Comparison of ENCODE assay signal across 10 cellular contexts in the genomic region with DNA sequence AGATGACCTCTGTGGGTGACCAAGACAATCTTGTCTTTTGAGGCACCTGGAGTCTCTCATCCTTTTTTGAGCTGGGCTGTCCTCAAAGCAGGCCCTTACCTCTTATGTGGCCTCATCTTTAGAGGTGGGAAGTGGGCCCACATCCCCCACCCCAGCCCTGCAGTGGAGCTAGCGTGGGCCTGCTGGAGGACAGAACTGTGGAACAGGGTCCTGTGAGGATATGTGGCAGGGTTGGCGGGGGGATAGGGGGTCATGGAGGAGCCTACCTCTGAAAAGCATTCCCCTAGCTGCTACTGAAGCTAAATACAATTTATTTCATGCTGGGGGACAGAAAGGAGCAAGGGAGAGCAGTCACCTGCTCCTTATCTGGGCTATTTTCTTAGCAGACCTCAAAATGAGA. TPM values are rescaled to one million over a fixed set of nuclear protein-coding genes. Genes with fewer than 3 reads are reported as not detected.
DNase-seq lines count a peak whose midpoint lies in the region; ATAC-seq and TF ChIP-seq lines count a peak whose summit lies in the region.
"Had no signal": no experiment of that assay in that cellular context is flagged by ENCODE, and none has a peak within 500 bp of the region (broad histone marks: within the 10 kb centered on the region; RNA-seq: fewer than 3 reads in every experiment).

No MANE protein-coding gene starts in this region.

- H3K4me1 ChIP-seq in SK-N-SH (ENCODE audit: control insufficient read depth in 1 of 2, insufficient read depth in 2 of 2, low read depth in 1 of 2, low read length in 1 of 2) (peaks cover 0 to 23% of the 10 kb centered on the region in 2 experiments; a peak in 1 of 4 replicates), right lobe of liver (peaks cover 0 to 48% (median 22%) of the 10 kb centered on the region in 4 donors), tibial nerve (peaks cover 0 to 37% (median 16%) of the 10 kb centered on the region in 4 donors)

- intact Hi-C loops in right lobe of liver (cut with DNase I), result no loop called here

- TF ChIP-seq CTCF in SK-N-SH (IDR thresholded peaks at IDR 0.05) (no peak), right lobe of liver (IDR thresholded peaks at IDR 0.05) (no peak), tibial nerve (IDR thresholded peaks at IDR 0.05) (no peak)

- 100% methylated on average over 2 of the region's 2 CpGs for WGBS in SK-N-SH (ENCODE audit: low lambda C conversion rate)
- 86% methylated on average over 1 of the region's 2 CpGs for WGBS in right lobe of liver (ENCODE audit: insufficient coverage, low coverage, low lambda C conversion rate, missing lambda C conversion rate)
- 86 to 100% methylated on average over 2 of the region's 2 CpGs for WGBS in tibial nerve, 2 donors

- no peaks in the 10 kb centered on the region for H3K9me3 ChIP-seq in SK-N-SH
- no peaks in the 10 kb centered on the region for H3K9me3 ChIP-seq in right lobe of liver
- H3K9me3 ChIP-seq in tibial nerve, result no peaks in the 10 kb centered on the region
- H3K9me3 ChIP-seq: left lung had no signal

- TF ChIP-seq POLR2A in right lobe of liver (IDR thresholded peaks at IDR 0.05) (no peak), tibial nerve (IDR thresholded peaks at IDR 0.05) (no peak)

- no peak overlapping the region for H2AFZ ChIP-seq in SK-N-SH (ENCODE audit: low read depth)

- no peaks in the 10 kb centered on the region for H3K27me3 Mint-ChIP-seq in activated CD4-positive, alpha-beta memory T cell treated with anti-CD3 and anti-CD28 coated beads, Interleukin-2, amount 10 ng/mL, durations not matched to agents 7 days and 5 days
- H3K27me3 Mint-ChIP-seq: CD4-positive, CD25-positive, alpha-beta regulatory T cell had no signal

- peaks cover 30% of the 10 kb centered on the region for H3F3A ChIP-seq in SK-N-SH (replicated peaks; ENCODE audit: insufficient read depth)

- H3K4me2 ChIP-seq in SK-N-SH, result no peak overlapping the region

- H3K27me3 ChIP-seq in SK-N-SH (ENCODE audit: insufficient read depth) (no peaks in the 10 kb centered on the region), right lobe of liver (no peaks in the 10 kb centered on the region), tibial nerve (no peaks in the 10 kb centered on the region)
- H3K27me3 ChIP-seq: left lung had no signal

- no peaks in the 10 kb centered on the region for H3K79me2 ChIP-seq in SK-N-SH (ENCODE audit: insufficient read depth)

- H3K4me3 Mint-ChIP-seq in activated CD4-positive, alpha-beta memory T cell treated with anti-CD3 and anti-CD28 coated beads, Interleukin-2, amount 10 ng/mL, durations not matched to agents 7 days and 5 days, result no peak overlapping the region

- no peak overlapping the region for H3K27ac Mint-ChIP-seq in activated CD4-positive, alpha-beta memory T cell treated with anti-CD3 and anti-CD28 coated beads, Interleukin-2, amount 10 ng/mL, durations not matched to agents 7 days and 5 days

- no peaks in the 10 kb centered on the region for H4K20me1 ChIP-seq in SK-N-SH (ENCODE audit: insufficient read depth)

- H3K9me2 ChIP-seq in SK-N-SH, result no peaks in the 10 kb centered on the region

- DNase-seq in SK-N-SH (no peak), right lobe of liver (no peak), tibial nerve (ENCODE audit: low spot score in 2 of 2) (no peak), NCI-H2227 (lab: John Stamatoyannopoulos, UW; ENCODE audit: unreplicated experiment) (no peak)
- no peak for DNase-seq in activated CD4-positive, alpha-beta memory T cell treated with anti-CD3 and anti-CD28 coated beads, Interleukin-2, amount 10 ng/mL, durations not matched to agents 7 days and 5 days
- DNase-seq: 8988T; CD4-positive, CD25-positive, alpha-beta regulatory T cell had no signal

- POLR2A ChIA-PET in SK-N-SH (lab: Yijun Ruan, JAX), result interaction anchor here (0.6 to 1.8 kb wide), 4 partner anchors 9 to 64 kb away, joined by 3 to 12 read pairs (median 6); a partner anchor contains a TSS
- POLR2A ChIA-PET in activated CD4-positive, alpha-beta memory T cell treated with anti-CD3 and anti-CD28 coated beads, Interleukin-2, amount 10 ng/mL, durations not matched to agents 7 days and 5 days (lab: Charles Lee), result interaction anchor here (1.2 to 1.4 kb wide), 2 partner anchors 9 to 18 kb away, joined by 5 to 6 read pairs; a partner anchor contains a TSS

- TF ChIP-seq EP300 in SK-N-SH (IDR thresholded peaks at IDR 0.05; ENCODE audit: borderline replicate concordance in 1 of 2, low read depth in 1 of 2, low read length in 1 of 2), result no peak
- no peak for TF ChIP-seq EP300 in tibial nerve (IDR thresholded peaks at IDR 0.05)

- CTCF ChIA-PET in SK-N-SH (lab: Yijun Ruan, JAX), result interaction anchor here (0.7 to 12.3 kb wide), 11 partner anchors 8 to 136 kb away, joined by 3 to 96 read pairs (median 6); a partner anchor contains a TSS
- CTCF ChIA-PET in activated CD4-positive, alpha-beta memory T cell treated with anti-CD3 and anti-CD28 coated beads, Interleukin-2, amount 10 ng/mL, durations not matched to agents 7 days and 5 days (lab: Charles Lee), result interaction anchor here (0.9 to 6.5 kb wide), 3 partner anchors 8 to 18 kb away, joined by 3 to 57 read pairs (median 5); a partner anchor contains a TSS

- H3K36me3 ChIP-seq in SK-N-SH (replicated peaks in 1 of 2; ENCODE audit: control insufficient read depth in 1 of 2, insufficient read depth in 2 of 2, low read length in 1 of 2) (peaks cover 19 to 28% of the 10 kb centered on the region in 2 experiments), right lobe of liver (peaks cover 0 to 26% (median 15%) of the 10 kb centered on the region in 4 donors), tibial nerve (peaks cover 0 to 31% (median 11%) of the 10 kb centered on the region in 3 donors)

- TF ChIP-seq RAD21 in SK-N-SH (IDR thresholded peaks at IDR 0.05; ENCODE audit: low read length), result no peak

- no peaks in the 10 kb centered on the region for H3K9me3 Mint-ChIP-seq in activated CD4-positive, alpha-beta memory T cell treated with anti-CD3 and anti-CD28 coated beads, Interleukin-2, amount 10 ng/mL, durations not matched to agents 7 days and 5 days
- H3K9me3 Mint-ChIP-seq: neural crest cell had no signal

- H3K36me3 Mint-ChIP-seq in activated CD4-positive, alpha-beta memory T cell treated with anti-CD3 and anti-CD28 coated beads, Interleukin-2, amount 10 ng/mL, durations not matched to agents 7 days and 5 days (ENCODE audit: low read depth), result peaks cover 28% of the 10 kb centered on the region

- no peak for ATAC-seq in SK-N-SH treated with all-trans-retinoic acid at 6 μM for 48 hours
- no peak for ATAC-seq in right lobe of liver

- no peak overlapping the region for H3K4me3 ChIP-seq in SK-N-SH (ENCODE audit: low read depth in 2 of 2, low read length in 1 of 2)
- peak overlapping the region in 2 of 3 donors; percentile 60 to 63 for H3K4me3 ChIP-seq in right lobe of liver
- H3K4me3 ChIP-seq in tibial nerve, result no peak overlapping the region
- H3K4me3 ChIP-seq: left lung had no signal

- H3K27ac ChIP-seq in SK-N-SH (ENCODE audit: low read depth in 2 of 2, low read length in 1 of 2) (no peak overlapping the region; a peak in 1 of 4 replicates), right lobe of liver (peak overlapping the region in 2 of 3 donors; percentile 87 to 90), tibial nerve (peak overlapping the region in 3 of 4 donors; percentile 42 to 67 (median 63))
- H3K27ac ChIP-seq: left lung had no signal

- H3K4me1 Mint-ChIP-seq in activated CD4-positive, alpha-beta memory T cell treated with anti-CD3 and anti-CD28 coated beads, Interleukin-2, amount 10 ng/mL, durations not matched to agents 7 days and 5 days, result peaks cover under 1% of the 10 kb centered on the region
- H3K4me1 Mint-ChIP-seq: CD4-positive, CD25-positive, alpha-beta regulatory T cell; neural crest cell had no signal

- no peak overlapping the region for H3K9ac ChIP-seq in SK-N-SH

TF ChIP-seq in SK-N-SH, 30 proteins besides CTCF, POLR2A, EP300 and RAD21:
- 0 out of 2 replicates have a peak, but pooled peaks have one; percentile 5 for TF ChIP-seq POLR2AphosphoS5 (IDR thresholded peaks at IDR 0.05; ENCODE audit: low read depth, low read length)
- no peak for TF ChIP-seq MXI1 (IDR thresholded peaks at IDR 0.05; ENCODE audit: low read depth, low read length)

TF ChIP-seq in SK-N-SH treated with all-trans-retinoic acid at 6 μM for 48 hours, 23 proteins besides CTCF, POLR2A, EP300 and RAD21 (continues in another document):
- TF ChIP-seq ZFP3 (CRISPR knock-in tag; IDR thresholded peaks at IDR 0.05), result no peak
- TF ChIP-seq OSR1 (CRISPR knock-in tag; IDR thresholded peaks at IDR 0.05), result no peak

RNA-seq across cellular contexts. Expression of a gene that starts 0.5 kb away (rescaled TPM):
- polyA plus RNA-seq in SK-N-SH (2012; rRNA removed), result 0.07 and 0.26 TPM in 2 replicates
- polyA plus RNA-seq in SK-N-SH (2012; cell fraction: cytosol; rRNA removed), result 0.06 and 0.07 TPM in 2 replicates
- 0.72 and 1.0 TPM in 2 replicates for polyA plus RNA-seq in SK-N-SH (2012; cell fraction: nucleus; rRNA removed)
- total RNA-seq in right lobe of liver (100 to 1,000 TPM in 3 of 6 experiments, 10 to 100 TPM in 3; 43.6 to 210 (median 110) TPM), tibial nerve (100 to 1,000 TPM; 188 to 829 (median 253) TPM)
- total RNA-seq in activated CD4-positive, alpha-beta memory T cell treated with anti-CD3 and anti-CD28 coated beads, Interleukin-2, amount 10 ng/mL, durations not matched to agents 7 days and 5 days, result under 1 TPM; 0.28 to 0.40 TPM
- total RNA-seq: CD4-positive, CD25-positive, alpha-beta regulatory T cell had no signal

RNA-seq across cellular contexts. Expression of a gene that starts 8.7 kb away (rescaled TPM):
- polyA plus RNA-seq in SK-N-SH (2012; rRNA removed), result 204 and 218 TPM in 2 replicates
- 212 and 214 TPM in 2 replicates for polyA plus RNA-seq in SK-N-SH (2012; cell fraction: cytosol; rRNA removed)
- 56.4 and 74.7 TPM in 2 replicates for polyA plus RNA-seq in SK-N-SH (2012; cell fraction: nucleus; rRNA removed)
- total RNA-seq in right lobe of liver (10 to 100 TPM; 37.7 to 67.5 (median 50.6) TPM), tibial nerve (10 to 100 TPM; 35.8 to 91.5 (median 55.2) TPM)
- total RNA-seq in activated CD4-positive, alpha-beta memory T cell treated with anti-CD3 and anti-CD28 coated beads, Interleukin-2, amount 10 ng/mL, durations not matched to agents 7 days and 5 days, result 10 to 100 TPM; 53.5 to 55.3 TPM

RNA-seq across cellular contexts. Expression of a gene that starts 18.2 kb away (rescaled TPM):
- polyA plus RNA-seq in SK-N-SH (2012; rRNA removed), result 58.5 and 77.2 TPM in 2 replicates
- polyA plus RNA-seq in SK-N-SH (2012; cell fraction: cytosol; rRNA removed), result 37.1 and 43.2 TPM in 2 replicates
- 190 and 230 TPM in 2 replicates for polyA plus RNA-seq in SK-N-SH (2012; cell fraction: nucleus; rRNA removed)
- total RNA-seq in right lobe of liver (10 to 100 TPM; 13.3 to 35.0 (median 16.4) TPM), tibial nerve (10 to 100 TPM; 45.9 to 97.2 (median 65.3) TPM)
- 10 to 100 TPM; 57.3 to 63.3 TPM for total RNA-seq in activated CD4-positive, alpha-beta memory T cell treated with anti-CD3 and anti-CD28 coated beads, Interleukin-2, amount 10 ng/mL, durations not matched to agents 7 days and 5 days

RNA-seq across cellular contexts. Expression of a gene that starts 46.0 kb away (rescaled TPM):
- polyA plus RNA-seq in SK-N-SH (2012; rRNA removed), result 24.3 and 28.4 TPM in 2 replicates
- polyA plus RNA-seq in SK-N-SH (2012; cell fraction: cytosol; rRNA removed), result 13.0 and 18.6 TPM in 2 replicates
- polyA plus RNA-seq in SK-N-SH (2012; cell fraction: nucleus; rRNA removed), result 49.9 and 58.9 TPM in 2 replicates
- total RNA-seq in right lobe of liver (under 1 TPM in 4 of 6 experiments, not detected in 2; 0.07 to 0.19 (median 0.15) TPM), tibial nerve (1 to 10 TPM in 3 of 4 donors, not detected in 1; 1.8 to 4.2 (median 2.9) TPM)
- total RNA-seq in activated CD4-positive, alpha-beta memory T cell treated with anti-CD3 and anti-CD28 coated beads, Interleukin-2, amount 10 ng/mL, durations not matched to agents 7 days and 5 days, result under 1 TPM; 0.91 to 0.98 TPM

Comparison
In these comparisons a context has a peak if more than half of its experiments do, and no peak if none do; other contexts are left out.
1. H3K27ac ChIP-seq: peak in right lobe of liver (2 of 3) and tibial nerve (3 of 4); none in SK-N-SH (0 of 2).
2. H3K4me3 ChIP-seq: peak in right lobe of liver (2 of 3); none in SK-N-SH (0 of 2) and tibial nerve (0 of 4).
3. RNA of a gene that starts 0.5 kb away (total RNA-seq): 188 to 829 TPM in tibial nerve and 43.6 to 210 TPM in right lobe of liver; 0.28 to 0.40 TPM in activated CD4-positive, alpha-beta memory T cell treated with anti-CD3 and anti-CD28 coated beads, Interleukin-2, amount 10 ng/mL, durations not matched to agents 7 days and 5 days; every median in the first group is over 10 times any median in the second.